ENCODE assay signal across 8 cellular contexts in the genomic region with DNA sequence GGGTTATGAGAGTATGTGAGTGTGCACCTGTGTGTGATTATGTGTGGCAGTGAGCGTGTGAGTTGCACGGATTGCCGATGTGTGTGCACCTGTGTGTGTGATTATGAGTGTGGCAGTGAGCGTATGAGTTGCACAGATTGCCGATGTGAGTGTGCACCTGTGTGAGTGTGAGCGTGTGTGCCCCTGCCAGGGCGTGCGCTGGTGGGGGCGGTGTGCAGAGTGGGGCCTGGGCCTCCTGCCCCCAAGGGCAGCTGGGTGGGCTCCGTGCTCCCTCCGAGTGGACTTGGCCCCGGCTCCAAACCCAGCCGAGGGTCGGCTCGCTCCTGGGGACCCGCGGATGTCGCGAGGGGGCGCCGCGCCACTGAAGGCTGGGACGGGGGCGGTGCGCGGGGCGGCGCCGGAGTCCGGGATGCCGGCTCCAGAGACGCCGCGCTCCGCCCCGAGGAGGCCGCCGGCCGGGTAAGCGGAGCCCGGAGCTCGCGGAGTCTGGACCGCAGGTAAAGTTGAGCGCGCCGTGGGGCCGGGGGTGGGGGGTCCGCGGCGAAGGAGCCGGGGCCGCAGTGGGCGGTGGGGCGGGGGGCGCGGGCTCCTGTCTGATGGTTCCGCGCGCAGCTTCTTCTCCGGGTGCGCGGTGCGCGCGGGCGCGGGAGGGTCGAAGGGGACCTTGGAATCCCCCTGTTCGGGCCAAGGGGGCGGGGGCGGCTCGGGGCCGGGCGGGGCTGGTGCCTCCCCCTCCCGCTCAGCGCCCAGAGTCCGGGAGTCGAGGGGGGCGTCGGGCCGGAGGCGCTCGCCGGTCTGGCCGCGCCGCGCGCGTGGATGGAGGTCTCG. TPM values are rescaled to one million over a fixed set of nuclear protein-coding genes. Genes with fewer than 3 reads are reported as not detected.
DNase-seq lines count a peak whose midpoint lies in the region; ATAC-seq and TF ChIP-seq lines count a peak whose summit lies in the region.

A gene with protein sequence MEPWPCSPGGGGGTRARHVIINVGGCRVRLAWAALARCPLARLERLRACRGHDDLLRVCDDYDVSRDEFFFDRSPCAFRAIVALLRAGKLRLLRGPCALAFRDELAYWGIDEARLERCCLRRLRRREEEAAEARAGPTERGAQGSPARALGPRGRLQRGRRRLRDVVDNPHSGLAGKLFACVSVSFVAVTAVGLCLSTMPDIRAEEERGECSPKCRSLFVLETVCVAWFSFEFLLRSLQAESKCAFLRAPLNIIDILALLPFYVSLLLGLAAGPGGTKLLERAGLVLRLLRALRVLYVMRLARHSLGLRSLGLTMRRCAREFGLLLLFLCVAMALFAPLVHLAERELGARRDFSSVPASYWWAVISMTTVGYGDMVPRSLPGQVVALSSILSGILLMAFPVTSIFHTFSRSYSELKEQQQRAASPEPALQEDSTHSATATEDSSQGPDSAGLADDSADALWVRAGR (plus strand): TSS at position 421 of the 828 bp plus-strand sequence. CDS start 65,730 bp downstream, outside the sequence.

- H3K4me1 Mint-ChIP-seq in activated naive CD8-positive, alpha-beta T cell treated with anti-CD3 and anti-CD28 coated beads for 36 hours: peaks cover 9% of the 10 kb centered on the region

- H3K9ac ChIP-seq in GM23248 (no peak within 1 kb of the TSS), iPS-20b (ENCODE audit: low read depth, low read length) (0 out of 2 replicates have a peak within 1 kb of the TSS, but pooled peaks have one; percentile 15)

- H3K36me3 ChIP-seq in BJ (ENCODE audit: control insufficient read depth, insufficient read depth, low read length) (no peaks in the 10 kb centered on the region), GM23248 (ENCODE audit: low read depth) (no peaks in the 10 kb centered on the region), iPS-20b (ENCODE audit: insufficient read depth, low read depth, low read length) (no peaks in the 10 kb centered on the region), suprapubic skin (no peaks in the 10 kb centered on the region)

- in situ Hi-C loops in GM23248 (cut with MboI): no loop called here

- peak within 1 kb of the TSS; percentile 47 for H3K4me3 Mint-ChIP-seq in activated naive CD8-positive, alpha-beta T cell treated with anti-CD3 and anti-CD28 coated beads for 36 hours

- H2AFZ ChIP-seq in GM23248: no peak within 1 kb of the TSS

- no peaks in the 10 kb centered on the region for H3K36me3 Mint-ChIP-seq in activated naive CD8-positive, alpha-beta T cell treated with anti-CD3 and anti-CD28 coated beads for 36 hours

- DNase-seq in BJ (ENCODE audit: low read depth) (no peak), GM23248 (peak; percentile 42), suprapubic skin (ENCODE audit: low spot score in 2 of 2) (no peak), SW480 (ENCODE audit: low spot score) (no peak), activated gamma-delta T cell treated with Interleukin-2 at 50 U/mL for 16 hours (no peak), left lobe of liver (ENCODE audit: low spot score) (no peak)
- DNase-seq in activated naive CD8-positive, alpha-beta T cell treated with anti-CD3 and anti-CD28 coated beads for 36 hours: peak; percentile 52

- no peaks in the 10 kb centered on the region for H3F3A ChIP-seq in GM23248 (ENCODE audit: insufficient read depth)

- H3K27ac Mint-ChIP-seq in activated naive CD8-positive, alpha-beta T cell treated with anti-CD3 and anti-CD28 coated beads for 36 hours: no peak within 1 kb of the TSS

- no peak within 1 kb of the TSS for H3K27ac ChIP-seq in GM23248
- H3K27ac ChIP-seq in iPS-20b (ENCODE audit: low read length): no peak within 1 kb of the TSS
- H3K27ac ChIP-seq in suprapubic skin: no peak within 1 kb of the TSS

- no peaks in the 10 kb centered on the region for H3K9me2 ChIP-seq in GM23248 (ENCODE audit: insufficient read depth)

- 2 to 3% methylated on average over 27 to 38 of the region's 92 CpGs for WGBS in GM23248 (ENCODE audit: low coverage in 1 of 2, low lambda C conversion rate in 2 of 2, missing lambda C conversion rate in 2 of 2), 2 experiments
- 49% methylated on average over 6 of the region's 92 CpGs for WGBS in suprapubic skin

- H3K4me1 ChIP-seq in GM23248 (ENCODE audit: insufficient read depth): 0 out of 2 replicates have a peak, but pooled peaks cover 4% of the 10 kb centered on the region
- H3K4me1 ChIP-seq in iPS-20b (ENCODE audit: insufficient read depth, low read length): peaks cover 3% of the 10 kb centered on the region; the same call in 1 of the 2 replicates
- H3K4me1 ChIP-seq in suprapubic skin: peaks cover 19% of the 10 kb centered on the region

- H3K9me3 Mint-ChIP-seq in activated naive CD8-positive, alpha-beta T cell treated with anti-CD3 and anti-CD28 coated beads for 36 hours: no peaks in the 10 kb centered on the region

- H3K4me3 ChIP-seq in BJ (ENCODE audit: low read depth, low read length) (peak within 1 kb of the TSS; percentile 3; the same call in 1 of the 2 replicates), GM23248 (no peak within 1 kb of the TSS), iPS-20b (ENCODE audit: low read length) (peak within 1 kb of the TSS; percentile 62), suprapubic skin (peak within 1 kb of the TSS; percentile 50)

- POLR2A ChIA-PET in BJ (lab: Charles Lee): no interaction called here

- H3K79me2 ChIP-seq in GM23248 (ENCODE audit: insufficient read depth): no peaks in the 10 kb centered on the region

- H3K9me3 ChIP-seq in GM23248 (ENCODE audit: low read depth): no peaks in the 10 kb centered on the region
- H3K9me3 ChIP-seq in iPS-20b (ENCODE audit: insufficient read depth, low read depth, low read length): no peaks in the 10 kb centered on the region
- H3K9me3 ChIP-seq in suprapubic skin: no peaks in the 10 kb centered on the region

- H3K4me2 ChIP-seq in GM23248 (ENCODE audit: unreplicated experiment): no peak within 1 kb of the TSS

- no peaks in the 10 kb centered on the region for H4K20me1 ChIP-seq in GM23248 (ENCODE audit: insufficient read depth)

- CTCF ChIA-PET in BJ (lab: Yijun Ruan, JAX): interaction anchor here (1.6 kb wide), 1 partner anchor 14 kb away, joined by 3 read pairs; no protein-coding TSS in a partner anchor

- TF ChIP-seq EP300 in suprapubic skin (IDR thresholded peaks at IDR 0.05): no peak

- H3K27me3 ChIP-seq in BJ (ENCODE audit: control insufficient read depth, insufficient read depth, low read length) (peaks cover 33% of the 10 kb centered on the region), GM23248 (replicated peaks; ENCODE audit: insufficient read depth) (peaks cover 55% of the 10 kb centered on the region), iPS-20b (ENCODE audit: insufficient read depth, low read length) (peaks cover 70% of the 10 kb centered on the region), suprapubic skin (peaks cover 50% of the 10 kb centered on the region)

- TF ChIP-seq POLR2A in suprapubic skin (IDR thresholded peaks at IDR 0.05): no peak

- TF ChIP-seq CTCF in BJ (IDR thresholded peaks at IDR 0.05; ENCODE audit: insufficient read depth, low read depth, low read length) (0 out of 2 replicates have a peak, but pooled peaks have one; percentile 2), suprapubic skin (IDR thresholded peaks at IDR 0.05) (no peak)

- no peak for ATAC-seq in left lobe of liver

- H3K27me3 Mint-ChIP-seq in activated naive CD8-positive, alpha-beta T cell treated with anti-CD3 and anti-CD28 coated beads for 36 hours: peaks cover 36% of the 10 kb centered on the region

RNA-seq across cellular contexts. Expression of the gene that starts here (rescaled TPM):
- polyA plus RNA-seq in BJ (2011; rRNA removed) (not detected in 2 replicates), GM23248 (2016; fragmentation: Nextera tagmentation; extraction: Ambion mirVana) (not detected in 2 replicates)
- not detected in 2 replicates for polyA minus RNA-seq in BJ (2011; rRNA and poly(A)+ RNA removed)
- not detected in 2 replicates for total RNA-seq in GM23248 (2014; rRNA removed; shearing (Covaris generic))
- total RNA-seq in activated naive CD8-positive, alpha-beta T cell treated with anti-CD3 and anti-CD28 coated beads for 36 hours: not detected
- total RNA-seq in suprapubic skin (not detected), left lobe of liver (not detected)

Comparison
In these comparisons a context has a peak if more than half of its experiments do, and no peak if none do; other contexts are left out.
1. Peak in DNase-seq in GM23248; RNA of the gene not detected or under 1 TPM.
2. Peak in DNase-seq in activated naive CD8-positive, alpha-beta T cell treated with anti-CD3 and anti-CD28 coated beads for 36 hours; RNA of the gene not detected or under 1 TPM.